In the genomic region with DNA sequence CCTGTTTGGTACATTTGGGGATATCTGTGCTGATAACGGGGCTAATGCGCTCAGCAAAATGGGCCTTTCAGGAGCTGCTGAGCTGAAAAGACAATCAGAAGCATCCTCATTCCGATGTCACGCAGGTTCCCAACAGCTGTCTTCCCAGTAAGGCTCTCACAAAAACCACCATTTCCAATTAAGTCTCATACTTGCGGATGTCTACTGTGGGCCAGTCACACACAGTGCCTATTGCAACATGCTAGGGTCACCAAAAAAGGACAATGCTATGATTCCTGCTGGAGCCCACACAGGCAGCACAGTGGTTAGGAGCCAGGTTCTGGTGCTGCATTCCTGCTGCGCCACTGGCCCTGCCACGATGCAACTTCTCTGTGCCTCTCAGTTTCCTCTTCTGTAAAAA, we compare ENCODE assay signal across 18 cellular contexts. TPM values are rescaled to one million over a fixed set of nuclear protein-coding genes. Genes with fewer than 3 reads are reported as not detected.
DNase-seq lines count a peak whose midpoint lies in the region; ATAC-seq and TF ChIP-seq lines count a peak whose summit lies in the region.
"Had no signal": no experiment of that assay in that cellular context is flagged by ENCODE, and none has a peak within 500 bp of the region (broad histone marks: within the 10 kb centered on the region; RNA-seq: fewer than 3 reads in every experiment).

No MANE protein-coding gene starts in this region.

- H3K9me3 ChIP-seq in H9 (ENCODE audit: control insufficient read depth, low read depth, low read length), result no peaks in the 10 kb centered on the region
- no peaks in the 10 kb centered on the region for H3K9me3 ChIP-seq in smooth muscle cell (replicated peaks; ENCODE audit: low read depth)

- H3F3A ChIP-seq in smooth muscle cell (ENCODE audit: low read depth), result peaks cover 16% of the 10 kb centered on the region

- H3K4me1 ChIP-seq in H9 (ENCODE audit: insufficient read depth, low read length) (no peaks in the 10 kb centered on the region), smooth muscle cell (ENCODE audit: low read depth) (no peaks in the 10 kb centered on the region)
- H3K4me1 ChIP-seq: BE2C had no signal

- H3K4ac ChIP-seq in H9 (ENCODE audit: low read depth, low read length), result no peak overlapping the region

- H3K27ac Mint-ChIP-seq in H9, result peak overlapping the region in 2 of 3 experiments; percentile 58 to 60; a peak in 2 of 7 replicates
- H3K27ac Mint-ChIP-seq: CD4-positive, alpha-beta T cell had no signal

- H3K4me2 ChIP-seq in H9 (ENCODE audit: insufficient read depth, insufficient read length, low read length) (no peak overlapping the region), smooth muscle cell (peak overlapping the region; percentile 79)

- WGBS in H9 (ENCODE audit: extremely low coverage, insufficient read length, low lambda C conversion rate), result no CpG with 5 or more reads among the region's 7 CpGs
- 58% methylated on average over 7 of the region's 7 CpGs for WGBS in smooth muscle cell (ENCODE audit: low lambda C conversion rate)

- DNase-seq in H9, result no peak
- DNase-seq in RWPE1 (ENCODE audit: low spot score), result no peak
- DNase-seq in fibroblast of villous mesenchyme (ENCODE audit: low read depth), result peak; percentile 70
- DNase-seq in smooth muscle cell (lab: John Stamatoyannopoulos, UW; ENCODE audit: unreplicated experiment), result no peak
- no peak for DNase-seq in pons (ENCODE audit: low spot score)
- DNase-seq: BE2C; CD4-positive, alpha-beta T cell; DMS53; GM23248; MM.1S; NCI-H1930; NCI-H446 treated with DMSO at 0.1 percent for 48 hours; OCI-M1; T-helper 1 cell had no signal

- H3K79me2 ChIP-seq in H9 (ENCODE audit: insufficient read depth, low read length) (no peaks in the 10 kb centered on the region), smooth muscle cell (ENCODE audit: low read depth) (no peaks in the 10 kb centered on the region)

- no peaks in the 10 kb centered on the region for H3K36me3 ChIP-seq in smooth muscle cell (ENCODE audit: low read depth)
- H3K36me3 ChIP-seq: BE2C had no signal

- H3K18ac ChIP-seq in H9 (ENCODE audit: insufficient read length, low read depth, low read length), result no peak overlapping the region

- CTCF ChIA-PET in RWPE1 (lab: Yijun Ruan, JAX), result no interaction called here

- H3K27me3 Mint-ChIP-seq in H9 (ENCODE audit: low read depth), result no peaks in the 10 kb centered on the region

- no peak overlapping the region for H2AK5ac ChIP-seq in H9 (ENCODE audit: insufficient read length, low read length)

- no peak overlapping the region for H2BK120ac ChIP-seq in H9 (ENCODE audit: low read depth, low read length, poor library complexity, severe bottlenecking)

- peaks cover 27 to 88% (median 78%) of the 10 kb centered on the region in 3 experiments for H3K36me3 Mint-ChIP-seq in H9 (ENCODE audit: insufficient read depth in 1 of 3, low read depth in 3 of 3)

- H3T11ph ChIP-seq in H9 (ENCODE audit: low read length), result no peak overlapping the region

- H4K20me1 ChIP-seq in H9 (ENCODE audit: control insufficient read depth, insufficient read depth, insufficient read length) (no peaks in the 10 kb centered on the region), smooth muscle cell (ENCODE audit: low read depth) (peaks cover 3% of the 10 kb centered on the region)

- H3K23me2 ChIP-seq in H9 (ENCODE audit: insufficient read length, low read depth, low read length, poor library complexity, severe bottlenecking), result no peaks in the 10 kb centered on the region

- H3K9ac ChIP-seq in H9 (ENCODE audit: extremely low read depth, insufficient read length, low read length), result no peak overlapping the region
- H3K9ac ChIP-seq in smooth muscle cell (ENCODE audit: low read depth), result no peak overlapping the region
- H3K9ac ChIP-seq: GM23248 had no signal

- H3K4me3 Mint-ChIP-seq in H9, result no peak overlapping the region
- H3K4me3 Mint-ChIP-seq: CD4-positive, alpha-beta T cell had no signal

- no peak overlapping the region for H2BK12ac ChIP-seq in H9 (ENCODE audit: insufficient read length, low read depth, low read length)

- TF ChIP-seq CTCF in H9 (conservative IDR thresholded peaks at IDR 0.05) (no peak), RWPE1 (conservative IDR thresholded peaks at IDR 0.05; ENCODE audit: low read depth) (no peak), fibroblast of villous mesenchyme (IDR thresholded peaks at IDR 0.05; ENCODE audit: insufficient read depth, low read depth, low read length) (no peak), smooth muscle cell (IDR thresholded peaks at IDR 0.05; ENCODE audit: borderline replicate concordance, insufficient read depth, poor library complexity, severe bottlenecking) (no peak)

- H2BK15ac ChIP-seq in H9 (ENCODE audit: low read depth, low read length), result no peak overlapping the region

- peaks cover 4 to 5% of the 10 kb centered on the region in 2 experiments for H3K9me3 Mint-ChIP-seq in H9
- H3K9me3 Mint-ChIP-seq: CD4-positive, alpha-beta T cell had no signal

- no peaks in the 10 kb centered on the region for H3K4me1 Mint-ChIP-seq in H9

- H4K5ac ChIP-seq in H9 (ENCODE audit: insufficient read length, low read depth, low read length), result no peak overlapping the region

- no peaks in the 10 kb centered on the region for H3K79me1 ChIP-seq in H9 (ENCODE audit: insufficient read depth, low read depth, low read length, poor library complexity, severe bottlenecking)

- H3K4me3 ChIP-seq in fibroblast of villous mesenchyme (ENCODE audit: low read depth, low read length) (no peak overlapping the region), smooth muscle cell (no peak overlapping the region)
- H3K4me3 ChIP-seq: GM23248, SK-N-MC had no signal

- H3K14ac ChIP-seq in H9 (ENCODE audit: insufficient read depth, low read length), result no peak overlapping the region

- H2AFZ ChIP-seq in H9 (ENCODE audit: low read length), result no peak overlapping the region
- H2AFZ ChIP-seq in smooth muscle cell (ENCODE audit: low read depth), result no peak overlapping the region
- H2AFZ ChIP-seq: GM23248 had no signal

- no peak overlapping the region for H2BK20ac ChIP-seq in H9 (ENCODE audit: low read depth, low read length, poor library complexity, severe bottlenecking)

- H3K27ac ChIP-seq in H9 (ENCODE audit: insufficient read length, low read depth, low read length) (no peak overlapping the region), RWPE1 (peak overlapping the region; percentile 77), smooth muscle cell (ENCODE audit: low read depth) (peak overlapping the region; percentile 98)
- H3K27ac ChIP-seq: SK-N-MC had no signal

- H3K27me3 ChIP-seq in H9 (ENCODE audit: insufficient read depth, low read length) (no peaks in the 10 kb centered on the region), smooth muscle cell (ENCODE audit: low read depth) (no peaks in the 10 kb centered on the region)
- H3K27me3 ChIP-seq: BE2C had no signal

- ATAC-seq in HG03175 (IDR thresholded peaks at IDR 0.05; ENCODE audit: unreplicated experiment), result no peak
- no peak for ATAC-seq in GM21447 (IDR thresholded peaks at IDR 0.05; ENCODE audit: unreplicated experiment)

- H3K56ac ChIP-seq in H9 (ENCODE audit: insufficient read length, low read depth, low read length), result no peak overlapping the region

- POLR2A ChIA-PET in RWPE1 (lab: Yijun Ruan, JAX; ENCODE audit: low non-redundant PET), result no interaction called here

- no peak overlapping the region for H2BK5ac ChIP-seq in H9 (ENCODE audit: insufficient read length, low read length)

- H4K8ac ChIP-seq in H9 (replicated peaks; ENCODE audit: insufficient read length, low read depth, low read length), result no peak overlapping the region

- no peak overlapping the region for H3K23ac ChIP-seq in H9 (ENCODE audit: insufficient read length, low read depth, low read length)

- no peak overlapping the region for H4K91ac ChIP-seq in H9 (ENCODE audit: insufficient read length, low read depth, low read length)

RNA-seq across cellular contexts. Expression of gene LDHAL6B, which starts 16.4 kb away (rescaled TPM):
- total RNA-seq in H9 (2021) (not detected in 2 replicates), fibroblast of villous mesenchyme (not detected in 2 replicates), smooth muscle cell (not detected in 2 replicates)
- polyA plus RNA-seq in smooth muscle cell, result 0.20 TPM in 1 of 2 replicates, not detected in the other
- total RNA-seq: CD4-positive, alpha-beta T cell; GM23248 had no signal
- polyA plus RNA-seq: AG04450 had no signal
